ENCODE assay signal across 24 cellular contexts in genomic region chr2:63580651-63581050, GRCh38. TPM values are rescaled to one million over a fixed set of nuclear protein-coding genes. Genes with fewer than 3 reads are reported as not detected.
DNase-seq lines count a peak whose midpoint lies in the region; ATAC-seq and TF ChIP-seq lines count a peak whose summit lies in the region.
"Had no signal": no experiment of that assay in that cellular context is flagged by ENCODE, and none has a peak within 500 bp of the region (broad histone marks: within the 10 kb centered on the region; RNA-seq: fewer than 3 reads in every experiment).

No MANE protein-coding gene starts in this region.

- 53 to 71% methylated on average over 2 of the region's 2 CpGs for WGBS in heart right ventricle, 2 donors

- peaks cover 0 to 39% (median 8%) of the 10 kb centered on the region in 9 donors for H3K4me1 ChIP-seq in heart right ventricle
- no peaks in the 10 kb centered on the region for H3K4me1 ChIP-seq in ascending aorta
- peaks cover 0 to 7% of the 10 kb centered on the region in 2 donors for H3K4me1 ChIP-seq in muscle layer of duodenum (ENCODE audit: control insufficient read depth in 1 of 2, insufficient read depth in 2 of 2, low read length in 2 of 2)
- H3K4me1 ChIP-seq in uterus, result no peaks in the 10 kb centered on the region

- H3K9me3 ChIP-seq in heart right ventricle, result peaks cover 0 to 6% (median 0%) of the 10 kb centered on the region in 11 donors
- no peaks in the 10 kb centered on the region for H3K9me3 ChIP-seq in ascending aorta
- no peaks in the 10 kb centered on the region for H3K9me3 ChIP-seq in muscle layer of duodenum (ENCODE audit: control insufficient read depth in 1 of 2, low read length in 2 of 2)
- H3K9me3 ChIP-seq in uterus, result no peaks in the 10 kb centered on the region
- H3K9me3 ChIP-seq: left lung, neutrophil had no signal

- no peaks in the 10 kb centered on the region for H3K27me3 ChIP-seq in heart right ventricle
- no peaks in the 10 kb centered on the region for H3K27me3 ChIP-seq in ascending aorta
- H3K27me3 ChIP-seq in muscle layer of duodenum (ENCODE audit: low read depth, low read length), result no peaks in the 10 kb centered on the region
- H3K27me3 ChIP-seq in uterus, result no peaks in the 10 kb centered on the region
- H3K27me3 ChIP-seq: left lung, neutrophil had no signal

- intact Hi-C loops in heart right ventricle (cut with DNase I), result loop anchor here in 1 of 10 donors (10.0 kb wide), 1 partner anchor 264 kb away; the partner anchor contains the start of gene UGP2
- intact Hi-C loops in left ventricle myocardium superior (cut with micrococcal nuclease), result no loop called here
- intact Hi-C loops in ascending aorta (cut with DNase I), result loop anchor here (10.0 kb wide), 2 partner anchors 294 to 874 kb away; partner anchors contain the start of gene LGALSL
- intact Hi-C loops in uterus (cut with DNase I; ENCODE audit: low total_unique reads), result no loop called here

- no peak for TF ChIP-seq POLR2A in uterus (IDR thresholded peaks at IDR 0.05)

- H3K4me3 ChIP-seq in heart right ventricle, result peak overlapping the region in 1 of 10 donors; percentile 17
- no peak overlapping the region for H3K4me3 ChIP-seq in ascending aorta
- H3K4me3 ChIP-seq in muscle layer of duodenum (ENCODE audit: low read depth in 1 of 2, low read length in 2 of 2), result no peak overlapping the region
- H3K4me3 ChIP-seq in uterus, result no peak overlapping the region
- H3K4me3 ChIP-seq: left lung, PC-9 had no signal

- H3K27ac ChIP-seq in heart right ventricle, result peak overlapping the region in 9 of 10 donors; percentile 38 to 86 (median 71)
- peak overlapping the region; percentile 74 to 83 for H3K27ac ChIP-seq in ascending aorta
- H3K27ac ChIP-seq in muscle layer of duodenum (ENCODE audit: low read length), result peak overlapping the region; percentile 66
- peak overlapping the region; percentile 11 to 35 for H3K27ac ChIP-seq in uterus
- H3K27ac ChIP-seq: neutrophil, PC-9, VCaP had no signal

- no peak for DNase-seq in heart right ventricle
- DNase-seq in left ventricle myocardium superior, result no peak
- DNase-seq in ascending aorta (ENCODE audit: low spot score in 2 of 2), result no peak
- DNase-seq in uterus, result no peak
- DNase-seq in T-helper 9 cell, result no peak
- DNase-seq: activated CD4-positive, alpha-beta T cell treated with anti-CD3 and anti-CD28 coated beads for 48 hours; AML-193; CD4-positive, CD25-positive, alpha-beta regulatory T cell; effector CD4-positive, alpha-beta T cell; H9; Kasumi-1; left lung; naive thymus-derived CD4-positive, alpha-beta T cell; NCI-H1436 treated with DMSO at 0.1 percent for 48 hours; NCI-H2081 treated with DMSO at 0.1 percent for 48 hours; NCI-H526 treated with DMSO at 0.1 percent for 48 hours; PC-9; stimulated activated CD4-positive, alpha-beta T cell treated with anti-CD3 and anti-CD28 coated beads, Interleukin-4, amount 100 ng/mL, for 24 hours had no signal

- TF ChIP-seq CTCF in heart right ventricle (IDR thresholded peaks at IDR 0.05), result no peak
- no peak for TF ChIP-seq CTCF in ascending aorta (IDR thresholded peaks at IDR 0.05)
- no peak for TF ChIP-seq CTCF in uterus (IDR thresholded peaks at IDR 0.05)

- ATAC-seq in heart right ventricle (no peak), left ventricle myocardium superior (no peak), HG02759 (IDR thresholded peaks at IDR 0.05; ENCODE audit: unreplicated experiment) (no peak), GM18909 (IDR thresholded peaks at IDR 0.05; ENCODE audit: poor library complexity, unreplicated experiment) (no peak)
- ATAC-seq: activated T-helper 17 cell treated with anti-CD3 and anti-CD28 coated beads, Interleukin-2, amount 50 U/mL, for 72 hours; naive thymus-derived CD4-positive, alpha-beta T cell had no signal

- H3K36me3 ChIP-seq in heart right ventricle (no peaks in the 10 kb centered on the region), ascending aorta (no peaks in the 10 kb centered on the region), muscle layer of duodenum (ENCODE audit: control insufficient read depth in 1 of 2, insufficient read depth in 2 of 2, low read length in 2 of 2) (no peaks in the 10 kb centered on the region), uterus (no peaks in the 10 kb centered on the region)
- H3K36me3 ChIP-seq: left lung, neutrophil had no signal

RNA-seq across cellular contexts. Expression of gene WDPCP, which starts 7.6 kb away (rescaled TPM):
- total RNA-seq in heart right ventricle, result 10 to 100 TPM; 10.3 to 36.6 (median 23.5) TPM
- 1 to 10 TPM; 3.7 to 3.9 TPM for polyA plus RNA-seq in heart right ventricle
- 16.0 TPM for total RNA-seq in left ventricle myocardium superior
- total RNA-seq in ascending aorta, result 5.2 TPM
- 10 to 100 TPM in 3 of 4 donors, 1 to 10 TPM in 1; 8.8 to 39.8 (median 29.7) TPM for total RNA-seq in uterus

RNA-seq across cellular contexts. Expression of gene MDH1, which starts 8.1 kb away (rescaled TPM):
- total RNA-seq in heart right ventricle (1,000 to 10,000 TPM; 1,047 to 1,698 (median 1,599) TPM), left ventricle myocardium superior (1,473 TPM), ascending aorta (65.7 TPM), uterus (100 to 1,000 TPM in 2 of 4 donors, 10 to 100 TPM in 2; 80.1 to 132 (median 101) TPM)
- 1,000 to 10,000 TPM; 1,017 to 1,192 TPM for polyA plus RNA-seq in heart right ventricle

Comparison
In these comparisons a context has a peak if more than half of its experiments do, and no peak if none do; other contexts are left out.
1. H3K27ac ChIP-seq: peak in every context shown above with its lines; median percentile 78 in ascending aorta; 71 in heart right ventricle; 66 in muscle layer of duodenum; 23 in uterus.
2. RNA of gene MDH1, which starts 8.1 kb away (total RNA-seq): 1,047 to 1,698 TPM in heart right ventricle and 1,473 TPM in left ventricle myocardium superior (single experiment); 80.1 to 132 TPM in uterus and 65.7 TPM in ascending aorta (single experiment); every median in the first group is over 4 times any median in the second.